ENCODE assay signal across 1 cellular context in the genomic region with DNA sequence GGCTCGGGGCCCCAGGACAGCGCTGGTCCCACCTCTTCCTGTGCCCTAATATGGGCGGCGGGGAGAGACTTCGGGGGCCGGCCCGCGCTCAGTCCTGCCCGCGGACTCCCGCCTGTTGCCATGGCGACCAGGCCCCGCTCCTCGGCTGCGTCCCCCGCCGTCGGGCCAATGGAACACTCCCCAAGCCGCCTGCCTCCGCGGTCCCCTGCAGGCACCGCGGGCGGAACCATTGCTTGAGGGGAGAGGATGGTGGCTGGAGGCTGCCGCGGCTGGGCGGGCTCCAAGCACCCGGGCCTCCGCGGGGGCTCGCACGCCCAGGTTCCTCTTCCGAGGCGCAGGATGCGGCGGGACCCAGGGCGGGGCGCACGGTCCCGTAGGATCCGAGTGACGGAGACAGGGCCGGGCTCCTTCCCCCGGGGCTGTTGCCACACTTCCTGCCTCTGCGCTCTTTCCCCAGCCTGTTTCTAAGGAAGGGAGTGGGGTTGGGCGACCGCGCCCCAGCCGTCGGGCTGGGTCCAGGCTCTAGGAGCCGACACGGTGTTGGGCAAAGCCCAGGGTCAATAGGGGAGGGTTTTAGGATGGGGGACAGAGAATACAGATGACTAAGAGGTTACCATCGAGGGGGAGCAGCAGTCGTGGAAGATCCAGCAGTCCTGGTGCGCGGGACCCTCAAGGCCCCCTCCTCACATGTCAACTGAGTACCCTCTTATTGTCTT.
TF ChIP-seq lines count a peak whose summit lies in the region.

No MANE protein-coding gene starts in this region.

TF ChIP-seq in Ishikawa, 13 proteins besides CTCF, POLR2A, EP300 and RAD21:
- TF ChIP-seq ZBTB7A (IDR thresholded peaks at IDR 0.05; ENCODE audit: low read depth) (peak; percentile 95), CEBPB (IDR thresholded peaks at IDR 0.05) (peak; percentile 83), YY1 (IDR thresholded peaks at IDR 0.05; ENCODE audit: low read depth) (no peak), TCF12 (IDR thresholded peaks at IDR 0.05; ENCODE audit: low read depth) (peak; percentile 62; the same call in 1 of the 2 replicates), FOXM1 (IDR thresholded peaks at IDR 0.05; ENCODE audit: borderline replicate concordance, low read depth) (peak; percentile 51; the same call in 1 of the 2 replicates), NFIC (IDR thresholded peaks at IDR 0.05) (peak; percentile 64), TAF1 (IDR thresholded peaks at IDR 0.05; ENCODE audit: low read depth) (0 out of 2 replicates have a peak, but pooled peaks have one; percentile 29), TEAD4 (IDR thresholded peaks at IDR 0.05) (no peak)
- TF ChIP-seq, protein P1, sequence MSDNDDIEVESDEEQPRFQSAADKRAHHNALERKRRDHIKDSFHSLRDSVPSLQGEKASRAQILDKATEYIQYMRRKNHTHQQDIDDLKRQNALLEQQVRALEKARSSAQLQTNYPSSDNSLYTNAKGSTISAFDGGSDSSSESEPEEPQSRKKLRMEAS (IDR thresholded peaks at IDR 0.05) = peak; percentile 61
